Comparison of ENCODE assay signal across 23 cellular contexts in genomic region chr7:1030444-1031070, GRCh38. TPM values are rescaled to one million over a fixed set of nuclear protein-coding genes. Genes with fewer than 3 reads are reported as not detected.
DNase-seq lines count a peak whose midpoint lies in the region; ATAC-seq, FAIRE-seq and TF ChIP-seq lines count a peak whose summit lies in the region.
"Had no signal": no experiment of that assay in that cellular context is flagged by ENCODE, and none has a peak within 500 bp of the region (broad histone marks: within the 10 kb centered on the region; RNA-seq: fewer than 3 reads in every experiment).

No MANE protein-coding gene starts in this region.

- peak overlapping the region; percentile 70 for H3K4me3 Mint-ChIP-seq in CD4-positive, alpha-beta T cell
- H3K4me3 Mint-ChIP-seq: activated CD8-positive, alpha-beta memory T cell treated with anti-CD3 and anti-CD28 coated beads, Interleukin-2, amount 10 ng/mL, durations not matched to agents 7 days and 5 days had no signal

- no peak for TF ChIP-seq RAD21 in K562 (CRISPR knock-in tag; conservative IDR thresholded peaks at IDR 0.05 in 1 of 2, IDR thresholded peaks at IDR 0.05 in 1 of 2)

- no peaks in the 10 kb centered on the region for H3K9me1 ChIP-seq in K562 (ENCODE audit: control insufficient read depth, insufficient read depth, low read length)

- no peak overlapping the region for H3K4me2 ChIP-seq in K562 (ENCODE audit: insufficient read depth, low read length)
- H3K4me2 ChIP-seq in osteoblast (ENCODE audit: insufficient read depth, low read length): no peak overlapping the region

- peak overlapping the region; percentile 72 for H3K27ac Mint-ChIP-seq in CD4-positive, alpha-beta T cell
- H3K27ac Mint-ChIP-seq: activated CD8-positive, alpha-beta memory T cell treated with anti-CD3 and anti-CD28 coated beads, Interleukin-2, amount 10 ng/mL, durations not matched to agents 7 days and 5 days had no signal

- intact Hi-C loops in CD4-positive, alpha-beta T cell (cut with DNase I, micrococcal nuclease): no loop called here
- intact Hi-C loops in K562 (cut with micrococcal nuclease): no loop called here
- intact Hi-C loops in lower lobe of right lung (cut with DNase I): no loop called here

- no peaks in the 10 kb centered on the region for H3K9me3 ChIP-seq in CD4-positive, alpha-beta T cell (ENCODE audit: control insufficient read depth, low read length)
- H3K9me3 ChIP-seq in K562 (replicated peaks; ENCODE audit: control insufficient read depth, insufficient read depth, low read depth, low read length) (no peaks in the 10 kb centered on the region), osteoblast (ENCODE audit: low read depth, low read length) (no peaks in the 10 kb centered on the region), lower lobe of right lung (no peaks in the 10 kb centered on the region)
- H3K9me3 ChIP-seq: esophagus squamous epithelium had no signal

- H3K79me2 ChIP-seq in K562 (ENCODE audit: control insufficient read depth, insufficient read depth, low read length): peaks cover 38% of the 10 kb centered on the region
- peaks cover 28% of the 10 kb centered on the region for H3K79me2 ChIP-seq in osteoblast (ENCODE audit: insufficient read depth, low read length)

- BruUV-seq in K562 (replicated peaks; lab: Mats Ljungman, UMichigan): no TSS peak

- WGBS in K562 (ENCODE audit: insufficient coverage, low coverage, missing lambda C conversion rate): 83% methylated on average over 8 of the region's 12 CpGs

- no peaks in the 10 kb centered on the region for H3K9me3 Mint-ChIP-seq in CD4-positive, alpha-beta T cell

- no peak for TF ChIP-seq CTCF in CD4-positive, alpha-beta T cell (IDR thresholded peaks at IDR 0.05)
- TF ChIP-seq CTCF in K562 (IDR thresholded peaks at IDR 0.05 in 2 of 3, conservative IDR thresholded peaks at IDR 0.05 in 1 of 3; ENCODE audit: insufficient read depth in 2 of 3, low read depth in 1 of 3, low read length in 3 of 3) (no peak), osteoblast (IDR thresholded peaks at IDR 0.05; ENCODE audit: extremely low read depth, low read depth, low read length) (no peak), GM10248 (IDR thresholded peaks at IDR 0.05; ENCODE audit: control extremely low read depth, extremely low read depth, low read depth, missing control alignments) (no peak), lower lobe of right lung (IDR thresholded peaks at IDR 0.05) (no peak)

- peak overlapping the region in 1 of 2 experiments; percentile 80; a peak in 1 of 4 replicates for H3K9ac ChIP-seq in K562 (ENCODE audit: insufficient read depth in 1 of 2, low read depth in 2 of 2, low read length in 2 of 2)

- H3K36me3 Mint-ChIP-seq in CD4-positive, alpha-beta T cell (ENCODE audit: low read depth): peaks cover 16% of the 10 kb centered on the region

- H2AFZ ChIP-seq in K562 (ENCODE audit: low read depth, low read length) (no peak overlapping the region), osteoblast (ENCODE audit: low read length) (no peak overlapping the region)

- ATAC-seq in CD4-positive, alpha-beta T cell (ENCODE audit: poor library complexity): no peak
- ATAC-seq in K562: no peak
- ATAC-seq in GM21717 (IDR thresholded peaks at IDR 0.05; ENCODE audit: unreplicated experiment): no peak
- ATAC-seq in lower lobe of right lung: no peak
- ATAC-seq: activated CD8-positive, alpha-beta memory T cell treated with anti-CD3 and anti-CD28 coated beads, Interleukin-2, amount 10 ng/mL, durations not matched to agents 7 days and 5 days; left ventricle myocardium superior had no signal

- no peak overlapping the region for H3K27ac ChIP-seq in CD4-positive, alpha-beta T cell (ENCODE audit: low read depth, low read length)
- H3K27ac ChIP-seq in K562 (ENCODE audit: extremely low read depth, low read depth, low read length) (no peak overlapping the region), osteoblast (ENCODE audit: low read depth, low read length) (no peak overlapping the region), lower lobe of right lung (no peak overlapping the region)

- TF ChIP-seq EP300 in K562 (IDR thresholded peaks at IDR 0.05; ENCODE audit: low read length): no peak

- H4K20me1 ChIP-seq in K562 (replicated peaks; ENCODE audit: control insufficient read depth, insufficient read depth, low read length): peaks cover 8% of the 10 kb centered on the region; the same call in 1 of the 2 replicates
- H4K20me1 ChIP-seq in osteoblast (ENCODE audit: insufficient read depth, low read length): peaks cover 19% of the 10 kb centered on the region

- H3K4me1 Mint-ChIP-seq in CD4-positive, alpha-beta T cell (ENCODE audit: low read depth): peaks cover 62% of the 10 kb centered on the region

- H3K4me1 ChIP-seq in K562 (replicated peaks in 1 of 2; ENCODE audit: control insufficient read depth in 2 of 2, insufficient read depth in 2 of 2, low read length in 2 of 2) (peaks cover 13 to 64% of the 10 kb centered on the region in 2 experiments), osteoblast (ENCODE audit: insufficient read depth, low read length) (peaks cover 5% of the 10 kb centered on the region), lower lobe of right lung (peaks cover 23% of the 10 kb centered on the region)

- H3K36me3 ChIP-seq in K562 (ENCODE audit: control insufficient read depth, insufficient read depth, low read length) (peaks cover 14% of the 10 kb centered on the region; the same call in 2 of the 3 replicates), osteoblast (ENCODE audit: insufficient read depth, low read length) (peaks cover 13% of the 10 kb centered on the region), lower lobe of right lung (peaks cover 11% of the 10 kb centered on the region)

- no peak for FAIRE-seq in K562 (lab: Jason Lieb, UNC)

- no peaks in the 10 kb centered on the region for H3K27me3 ChIP-seq in CD4-positive, alpha-beta T cell (ENCODE audit: control insufficient read depth, insufficient read depth, low read length)
- H3K27me3 ChIP-seq in K562 (ENCODE audit: control insufficient read depth in 2 of 2, insufficient read depth in 2 of 2, low read length in 2 of 2): no peaks in the 10 kb centered on the region
- no peaks in the 10 kb centered on the region for H3K27me3 ChIP-seq in osteoblast (ENCODE audit: insufficient read depth, low read length)
- H3K27me3 ChIP-seq in lower lobe of right lung (ENCODE audit: low read depth): no peaks in the 10 kb centered on the region
- H3K27me3 ChIP-seq: esophagus squamous epithelium had no signal

- CTCF ChIA-PET in CD4-positive, alpha-beta T cell (lab: Charles Lee): no interaction called here
- CTCF ChIA-PET in K562 (lab: Yijun Ruan, JAX; ENCODE audit: low intra/inter-chr PET ratio): no interaction called here
- CTCF ChIA-PET in GM10248 (lab: Yijun Ruan, JAX): interaction anchor here (0.8 to 2.7 kb wide), 2 partner anchors 13 to 37 kb away, joined by 3 to 12 read pairs; partner anchors contain the start of gene GPR146

- no peak overlapping the region for H3K4me3 ChIP-seq in K562
- no peak overlapping the region for H3K4me3 ChIP-seq in osteoblast (ENCODE audit: insufficient read depth, low read length)
- H3K4me3 ChIP-seq in lower lobe of right lung: no peak overlapping the region
- H3K4me3 ChIP-seq: esophagus squamous epithelium, skin epidermis had no signal

- TF ChIP-seq POLR2A in K562 (conservative IDR thresholded peaks at IDR 0.05): no peak

- POLR2A ChIA-PET in CD4-positive, alpha-beta T cell (lab: Charles Lee): interaction anchor here (0.5 kb wide), 1 partner anchor 372 kb away, joined by 3 read pairs; no protein-coding TSS in a partner anchor
- POLR2A ChIA-PET in K562 (lab: Yijun Ruan, JAX) (interaction anchor here (0.6 to 0.8 kb wide), 2 partner anchors 10 to 64 kb away, joined by 3 read pairs; no protein-coding TSS in a partner anchor), GM10248 (lab: Yijun Ruan, JAX) (no interaction called here)

- no peak for DNase-seq in CD4-positive, alpha-beta T cell
- peak; percentile 41 for DNase-seq in DMS79 treated with DMSO at 0.1 percent for 48 hours (lab: John Stamatoyannopoulos, UW)
- no peak for DNase-seq in K562 (ENCODE audit: extremely low read depth in 1 of 4, low spot score in 3 of 4)
- DNase-seq in osteoblast (ENCODE audit: insufficient read length, low spot score, missing footprints): peak; percentile 79
- no peak for DNase-seq in SW480 (ENCODE audit: low spot score)
- no peak for DNase-seq in GM10248 (ENCODE audit: extremely low spot score)
- DNase-seq in lower lobe of right lung: no peak
- DNase-seq: activated CD4-positive, alpha-beta T cell treated with anti-CD3 and anti-CD28 coated beads for 1 hour; activated CD8-positive, alpha-beta memory T cell treated with anti-CD3 and anti-CD28 coated beads, Interleukin-2, amount 10 ng/mL, durations not matched to agents 7 days and 5 days; DMS53; effector CD8-positive, alpha-beta T cell; esophagus squamous epithelium; left ventricle myocardium superior; NCI-H1930; NCI-H524; stimulated activated CD4-positive, alpha-beta T cell treated with anti-CD3 and anti-CD28 coated beads, Interleukin-4, amount 100 ng/mL, for 24 hours had no signal

- in situ Hi-C loops in K562 (cut with MboI): no loop called here

- H3K27me3 Mint-ChIP-seq in CD4-positive, alpha-beta T cell: no peaks in the 10 kb centered on the region
- H3K27me3 Mint-ChIP-seq: activated CD8-positive, alpha-beta memory T cell treated with anti-CD3 and anti-CD28 coated beads, Interleukin-2, amount 10 ng/mL, durations not matched to agents 7 days and 5 days had no signal

RNA-seq across cellular contexts. Expression of gene GPR146, which starts 13.8 kb away (rescaled TPM):
- 10 to 100 TPM in 1 of 2 experiments, 1 to 10 TPM in 1; 9.9 to 13.7 TPM for total RNA-seq in CD4-positive, alpha-beta T cell
- total RNA-seq in K562 (2011; cell fraction: chromatin; rRNA removed; ENCODE audit: low replicate concordance): 8.9 and 13.9 TPM in 2 replicates
- 11.3 and 14.1 TPM in 2 replicates for total RNA-seq in K562 (2011; cell fraction: nucleolus; rRNA removed)
- 6.3 and 7.0 TPM in 2 replicates for total RNA-seq in K562 (2011; cell fraction: nucleoplasm; rRNA removed)
- total RNA-seq in K562 (2014; rRNA removed): 0.41 and 1.3 TPM in 2 replicates
- total RNA-seq in K562 (2014; rRNA removed; fragmentation: Illumina TruSeq; extraction: Trizol): 0.22 and 0.45 TPM in 2 replicates
- 0.40 and 0.68 TPM in 2 replicates for total RNA-seq in K562 (2015; rRNA removed; fragmentation: Illumina TruSeq; extraction: Trizol)
- total RNA-seq in K562 (2021): 1.9 and 2.6 TPM in 2 replicates
- 2.5 and 3.6 TPM in 2 replicates for polyA plus RNA-seq in K562 (2011; rRNA removed)
- 2.5 and 8.6 TPM in 2 replicates for polyA plus RNA-seq in K562 (2011; cell fraction: cytosol; rRNA removed)
- 2.9 TPM in 2 replicates for polyA plus RNA-seq in K562 (2011; cell fraction: nucleus; rRNA removed)
- polyA plus RNA-seq in K562 (2012): 1.8 and 2.2 TPM in 2 replicates
- polyA plus RNA-seq in K562 (2014; fragmentation: Illumina TruSeq; extraction: Trizol): 0.46 and 0.64 TPM in 2 replicates
- not detected for polyA plus RNA-seq in K562 (2014; fragmentation: Nextera tagmentation; extraction: Ambion mirVana)
- polyA plus RNA-seq in K562 (2014; rRNA removed): 0.67 and 1.8 TPM in 2 replicates
- polyA minus RNA-seq in K562 (2011; rRNA and poly(A)+ RNA removed): 1.3 and 4.1 TPM in 2 replicates
- 1.9 and 2.6 TPM in 2 replicates for polyA minus RNA-seq in K562 (2011; cell fraction: cytosol; rRNA and poly(A)+ RNA removed)
- 5.8 and 6.2 TPM in 2 replicates for polyA minus RNA-seq in K562 (2011; cell fraction: nucleus; rRNA and poly(A)+ RNA removed)
- total RNA-seq in osteoblast: 3.5 and 5.1 TPM in 2 replicates
- 44.8 TPM for total RNA-seq in lower lobe of right lung

RNA-seq across cellular contexts. Expression of gene CYP2W1, which starts 47.6 kb away (rescaled TPM):
- not detected for total RNA-seq in CD4-positive, alpha-beta T cell
- total RNA-seq in K562 (2011; cell fraction: chromatin; rRNA removed; ENCODE audit: low replicate concordance): not detected in 2 replicates
- not detected in 2 replicates for total RNA-seq in K562 (2011; cell fraction: nucleolus; rRNA removed)
- total RNA-seq in K562 (2011; cell fraction: nucleoplasm; rRNA removed): not detected in 2 replicates
- total RNA-seq in K562 (2014; rRNA removed) (not detected in 2 replicates), K562 (2014; rRNA removed; fragmentation: Illumina TruSeq; extraction: Trizol) (not detected in 2 replicates), K562 (2015; rRNA removed; fragmentation: Illumina TruSeq; extraction: Trizol) (not detected in 2 replicates), K562 (2021) (not detected in 2 replicates), osteoblast (not detected in 2 replicates), lower lobe of right lung (not detected)
- polyA plus RNA-seq in K562 (2011; rRNA removed) (not detected in 2 replicates), K562 (2014; fragmentation: Illumina TruSeq; extraction: Trizol) (not detected in 2 replicates), K562 (2014; fragmentation: Nextera tagmentation; extraction: Ambion mirVana) (not detected), K562 (2014; rRNA removed) (0.07 TPM in 1 of 2 replicates, not detected in the other)
- not detected in 2 replicates for polyA plus RNA-seq in K562 (2011; cell fraction: cytosol; rRNA removed)
- not detected in 2 replicates for polyA plus RNA-seq in K562 (2011; cell fraction: nucleus; rRNA removed)
- 0.14 TPM in 1 of 2 replicates, not detected in the other for polyA plus RNA-seq in K562 (2012)
- polyA minus RNA-seq in K562 (2011; rRNA and poly(A)+ RNA removed): not detected in 2 replicates
- not detected in 2 replicates for polyA minus RNA-seq in K562 (2011; cell fraction: cytosol; rRNA and poly(A)+ RNA removed)
- not detected in 2 replicates for polyA minus RNA-seq in K562 (2011; cell fraction: nucleus; rRNA and poly(A)+ RNA removed)
- total RNA-seq: activated CD8-positive, alpha-beta memory T cell treated with anti-CD3 and anti-CD28 coated beads, Interleukin-2, amount 10 ng/mL, durations not matched to agents 7 days and 5 days; cardiac septum; glomerular endothelial cell; left ventricle myocardium superior; M059J; T-helper 2 cell treated with Interferon-gamma antibody and Interleukin-4, amounts not matched to agents 100 ng/mL and 5 ng/mL, for 36 hours; temporal lobe had no signal

RNA-seq across cellular contexts. Expression of gene COX19, which starts 55.2 kb away (rescaled TPM):
- total RNA-seq in CD4-positive, alpha-beta T cell: 10 to 100 TPM; 47.7 to 51.8 TPM
- total RNA-seq in K562 (2011; cell fraction: chromatin; rRNA removed; ENCODE audit: low replicate concordance): 75.3 and 83.0 TPM in 2 replicates
- total RNA-seq in K562 (2011; cell fraction: nucleolus; rRNA removed): 39.2 and 42.0 TPM in 2 replicates
- 67.4 and 75.2 TPM in 2 replicates for total RNA-seq in K562 (2011; cell fraction: nucleoplasm; rRNA removed)
- total RNA-seq in K562 (2014; rRNA removed) (7.9 and 11.7 TPM in 2 replicates), K562 (2014; rRNA removed; fragmentation: Illumina TruSeq; extraction: Trizol) (9.8 and 11.9 TPM in 2 replicates), K562 (2015; rRNA removed; fragmentation: Illumina TruSeq; extraction: Trizol) (8.6 and 9.4 TPM in 2 replicates), K562 (2021) (10.2 and 10.5 TPM in 2 replicates), osteoblast (10.9 and 13.0 TPM in 2 replicates), lower lobe of right lung (12.9 TPM)
- polyA plus RNA-seq in K562 (2011; rRNA removed) (7.3 and 8.1 TPM in 2 replicates), K562 (2014; fragmentation: Illumina TruSeq; extraction: Trizol) (6.0 and 6.1 TPM in 2 replicates), K562 (2014; fragmentation: Nextera tagmentation; extraction: Ambion mirVana) (1 to 10 TPM; 5.2 to 5.9 TPM), K562 (2014; rRNA removed) (10.4 and 11.1 TPM in 2 replicates)
- polyA plus RNA-seq in K562 (2011; cell fraction: cytosol; rRNA removed): 5.8 and 6.1 TPM in 2 replicates
- 12.8 and 14.3 TPM in 2 replicates for polyA plus RNA-seq in K562 (2011; cell fraction: nucleus; rRNA removed)
- 8.1 and 9.5 TPM in 2 replicates for polyA plus RNA-seq in K562 (2012)
- 11.5 and 14.7 TPM in 2 replicates for polyA minus RNA-seq in K562 (2011; rRNA and poly(A)+ RNA removed)
- polyA minus RNA-seq in K562 (2011; cell fraction: cytosol; rRNA and poly(A)+ RNA removed): 1.1 and 2.5 TPM in 2 replicates
- polyA minus RNA-seq in K562 (2011; cell fraction: nucleus; rRNA and poly(A)+ RNA removed): 11.0 and 17.1 TPM in 2 replicates

RNA-seq across cellular contexts. Expression of gene GPER1, which starts 57.4 kb away (rescaled TPM):
- total RNA-seq in CD4-positive, alpha-beta T cell: not detected
- total RNA-seq in K562 (2011; cell fraction: chromatin; rRNA removed; ENCODE audit: low replicate concordance): 0.18 and 0.28 TPM in 2 replicates
- total RNA-seq in K562 (2011; cell fraction: nucleolus; rRNA removed): 0.17 TPM in 1 of 2 replicates, not detected in the other
- total RNA-seq in K562 (2011; cell fraction: nucleoplasm; rRNA removed): not detected in 2 replicates
- total RNA-seq in K562 (2014; rRNA removed) (0.08 and 0.09 TPM in 2 replicates), K562 (2014; rRNA removed; fragmentation: Illumina TruSeq; extraction: Trizol) (not detected in 2 replicates), K562 (2015; rRNA removed; fragmentation: Illumina TruSeq; extraction: Trizol) (0.04 TPM in 1 of 2 replicates, not detected in the other), K562 (2021) (0.11 TPM in 1 of 2 replicates, not detected in the other), osteoblast (10.3 and 10.5 TPM in 2 replicates), lower lobe of right lung (26.0 TPM)
- polyA plus RNA-seq in K562 (2011; rRNA removed) (0.08 and 0.14 TPM in 2 replicates), K562 (2014; fragmentation: Illumina TruSeq; extraction: Trizol) (not detected in 2 replicates), K562 (2014; fragmentation: Nextera tagmentation; extraction: Ambion mirVana) (not detected), K562 (2014; rRNA removed) (not detected in 2 replicates)
- 0.03 and 0.19 TPM in 2 replicates for polyA plus RNA-seq in K562 (2011; cell fraction: cytosol; rRNA removed)
- polyA plus RNA-seq in K562 (2011; cell fraction: nucleus; rRNA removed): 0.09 TPM in 1 of 2 replicates, not detected in the other
- polyA plus RNA-seq in K562 (2012): 0.18 and 0.21 TPM in 2 replicates
- polyA minus RNA-seq in K562 (2011; rRNA and poly(A)+ RNA removed): 0.36 TPM in 1 of 2 replicates, not detected in the other
- not detected in 2 replicates for polyA minus RNA-seq in K562 (2011; cell fraction: cytosol; rRNA and poly(A)+ RNA removed)
- polyA minus RNA-seq in K562 (2011; cell fraction: nucleus; rRNA and poly(A)+ RNA removed): 0.13 TPM in 1 of 2 replicates, not detected in the other
- total RNA-seq: activated CD8-positive, alpha-beta memory T cell treated with anti-CD3 and anti-CD28 coated beads, Interleukin-2, amount 10 ng/mL, durations not matched to agents 7 days and 5 days had no signal

Comparison
In these comparisons a context has a peak if more than half of its experiments do, and no peak if none do; other contexts are left out.
1. DNase-seq: peak in DMS79 treated with DMSO at 0.1 percent for 48 hours (single experiment) and osteoblast (single experiment); none in CD4-positive, alpha-beta T cell (0 of 10), K562 (0 of 4), SW480 (single experiment), GM10248 (single experiment) and lower lobe of right lung (single experiment).